ENCODE assay signal across 19 cellular contexts in the genomic region with DNA sequence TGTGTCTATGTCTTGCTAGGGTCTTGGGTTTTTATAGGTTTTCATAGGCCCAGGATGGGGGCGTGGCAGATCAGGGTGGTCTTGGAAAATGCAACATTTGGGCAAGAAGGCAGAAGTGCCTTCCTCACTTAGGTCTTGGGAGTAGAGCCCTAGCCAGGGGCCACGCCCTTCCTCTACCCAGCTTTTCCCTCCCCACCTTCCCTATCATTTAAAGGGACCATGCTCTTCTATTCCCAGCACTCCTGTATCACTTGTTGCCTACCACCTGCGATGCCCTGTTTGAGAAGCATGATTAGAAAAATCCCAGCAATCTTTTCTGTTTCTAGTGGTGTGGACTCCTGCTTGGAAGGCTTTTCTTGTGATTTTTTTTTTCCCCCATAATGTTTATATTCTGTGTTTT.
DNase-seq lines count a peak whose midpoint lies in the region; ATAC-seq and TF ChIP-seq lines count a peak whose summit lies in the region.
"Had no signal": no experiment of that assay in that cellular context is flagged by ENCODE, and none has a peak within 500 bp of the region (broad histone marks: within the 10 kb centered on the region; RNA-seq: fewer than 3 reads in every experiment).

No MANE protein-coding gene starts in this region.

- H3K4me1 Mint-ChIP-seq in T-helper 1 cell treated with Interleukin-12 subunit alpha and Interleukin-12 subunit beta and Interleukin-4 antibody, amounts not matched to agents 30 μg/mL and 1 μg/mL, for 36 hours (ENCODE audit: low read depth) = peaks cover 89% of the 10 kb centered on the region
- peaks cover 98% of the 10 kb centered on the region for H3K4me1 Mint-ChIP-seq in CD4-positive, alpha-beta T cell (ENCODE audit: low read depth)
- peaks cover 97% of the 10 kb centered on the region for H3K4me1 Mint-ChIP-seq in activated naive CD8-positive, alpha-beta T cell treated with anti-CD3 and anti-CD28 coated beads, Interleukin-2, amount 50 U/mL, for 24 hours
- H3K4me1 Mint-ChIP-seq in natural killer cell = peaks cover 92 to 95% of the 10 kb centered on the region in 2 donors

- DNase-seq in T-helper 1 cell (no peak), natural killer cell (no peak), dorsolateral prefrontal cortex (no peak), NCI-H1105 treated with DMSO at 0.1 percent for 48 hours (lab: John Stamatoyannopoulos, UW) (no peak), NCI-H1092 treated with DMSO at 0.1 percent for 48 hours (lab: John Stamatoyannopoulos, UW) (no peak)
- DNase-seq in CD4-positive, alpha-beta T cell = no peak
- no peak for DNase-seq in activated naive CD8-positive, alpha-beta T cell treated with anti-CD3 and anti-CD28 coated beads, Interleukin-2, amount 50 U/mL, for 24 hours
- DNase-seq: activated CD8-positive, alpha-beta memory T cell treated with anti-CD3 and anti-CD28 coated beads for 24 hours; activated effector memory CD4-positive, alpha-beta T cell treated with anti-CD3 and anti-CD28 coated beads, Interleukin-2, amount 50 U/mL, for 16 hours; GM23248; immature natural killer cell; Karpas-422; NCI-H1048; NCI-H2107; NCI-H526 treated with DMSO at 0.1 percent for 48 hours; stimulated activated CD4-positive, alpha-beta T cell treated with anti-CD3 and anti-CD28 coated beads, Interleukin-12 subunit alpha, Interleukin-12 subunit beta, amount 100 ng/mL, for 4 hours had no signal

- no peaks in the 10 kb centered on the region for H3K27me3 ChIP-seq in CD4-positive, alpha-beta T cell (ENCODE audit: control insufficient read depth, insufficient read depth, low read length)
- H3K27me3 ChIP-seq in dorsolateral prefrontal cortex = no peaks in the 10 kb centered on the region
- H3K27me3 ChIP-seq: thyroid gland had no signal

- no peaks in the 10 kb centered on the region for H3K9me3 ChIP-seq in CD4-positive, alpha-beta T cell (ENCODE audit: control insufficient read depth, low read length)
- H3K9me3 ChIP-seq: thyroid gland had no signal

- H3K4me3 Mint-ChIP-seq in T-helper 1 cell treated with Interleukin-12 subunit alpha and Interleukin-12 subunit beta and Interleukin-4 antibody, amounts not matched to agents 30 μg/mL and 1 μg/mL, for 36 hours = no peak overlapping the region
- H3K4me3 Mint-ChIP-seq in CD4-positive, alpha-beta T cell = no peak overlapping the region
- H3K4me3 Mint-ChIP-seq in activated naive CD8-positive, alpha-beta T cell treated with anti-CD3 and anti-CD28 coated beads, Interleukin-2, amount 50 U/mL, for 24 hours = no peak overlapping the region
- no peak overlapping the region for H3K4me3 Mint-ChIP-seq in natural killer cell
- H3K4me3 Mint-ChIP-seq: immature natural killer cell had no signal

- intact Hi-C loops in CD4-positive, alpha-beta T cell (cut with DNase I, micrococcal nuclease) = no loop called here
- intact Hi-C loops in natural killer cell (cut with micrococcal nuclease) (no loop called here), dorsolateral prefrontal cortex (cut with DNase I) (loop anchor here in 1 of 2 donors (5.0 kb wide), 1 partner anchor 109 kb away; no protein-coding TSS in a partner anchor)

- TF ChIP-seq CTCF in CD4-positive, alpha-beta T cell (IDR thresholded peaks at IDR 0.05) = no peak
- TF ChIP-seq CTCF in natural killer cell (IDR thresholded peaks at IDR 0.05) = no peak
- no peak for TF ChIP-seq CTCF in dorsolateral prefrontal cortex (IDR thresholded peaks at IDR 0.05 in 54 of 56, conservative IDR thresholded peaks at IDR 0.05 in 2 of 56; ENCODE audit: low read depth in 1 of 56, partially characterized antibody in 56 of 56)

- H3K9me3 Mint-ChIP-seq in T-helper 1 cell treated with Interleukin-12 subunit alpha and Interleukin-12 subunit beta and Interleukin-4 antibody, amounts not matched to agents 30 μg/mL and 1 μg/mL, for 36 hours = peaks cover 6% of the 10 kb centered on the region
- H3K9me3 Mint-ChIP-seq in CD4-positive, alpha-beta T cell = no peaks in the 10 kb centered on the region
- peaks cover 10% of the 10 kb centered on the region for H3K9me3 Mint-ChIP-seq in activated naive CD8-positive, alpha-beta T cell treated with anti-CD3 and anti-CD28 coated beads, Interleukin-2, amount 50 U/mL, for 24 hours
- no peaks in the 10 kb centered on the region for H3K9me3 Mint-ChIP-seq in natural killer cell
- H3K9me3 Mint-ChIP-seq: immature natural killer cell had no signal

- peak overlapping the region; percentile 62 for H3K27ac Mint-ChIP-seq in T-helper 1 cell treated with Interleukin-12 subunit alpha and Interleukin-12 subunit beta and Interleukin-4 antibody, amounts not matched to agents 30 μg/mL and 1 μg/mL, for 36 hours
- H3K27ac Mint-ChIP-seq in CD4-positive, alpha-beta T cell = peak overlapping the region; percentile 60
- H3K27ac Mint-ChIP-seq in activated naive CD8-positive, alpha-beta T cell treated with anti-CD3 and anti-CD28 coated beads, Interleukin-2, amount 50 U/mL, for 24 hours = peak overlapping the region; percentile 54
- peak overlapping the region; percentile 68 to 88 for H3K27ac Mint-ChIP-seq in natural killer cell

- H3K4me3 ChIP-seq in dorsolateral prefrontal cortex = no peak overlapping the region
- H3K4me3 ChIP-seq: GM23248, thyroid gland had no signal

- H3K36me3 Mint-ChIP-seq in T-helper 1 cell treated with Interleukin-12 subunit alpha and Interleukin-12 subunit beta and Interleukin-4 antibody, amounts not matched to agents 30 μg/mL and 1 μg/mL, for 36 hours (ENCODE audit: low read depth) = peaks cover 12% of the 10 kb centered on the region
- H3K36me3 Mint-ChIP-seq in CD4-positive, alpha-beta T cell (ENCODE audit: low read depth) = no peaks in the 10 kb centered on the region
- peaks cover 22% of the 10 kb centered on the region for H3K36me3 Mint-ChIP-seq in activated naive CD8-positive, alpha-beta T cell treated with anti-CD3 and anti-CD28 coated beads, Interleukin-2, amount 50 U/mL, for 24 hours (ENCODE audit: low read depth)
- no peaks in the 10 kb centered on the region for H3K36me3 Mint-ChIP-seq in natural killer cell
- H3K36me3 Mint-ChIP-seq: immature natural killer cell had no signal

- no peaks in the 10 kb centered on the region for H3K27me3 Mint-ChIP-seq in T-helper 1 cell treated with Interleukin-12 subunit alpha and Interleukin-12 subunit beta and Interleukin-4 antibody, amounts not matched to agents 30 μg/mL and 1 μg/mL, for 36 hours (ENCODE audit: low read depth)
- no peaks in the 10 kb centered on the region for H3K27me3 Mint-ChIP-seq in CD4-positive, alpha-beta T cell
- H3K27me3 Mint-ChIP-seq in activated naive CD8-positive, alpha-beta T cell treated with anti-CD3 and anti-CD28 coated beads, Interleukin-2, amount 50 U/mL, for 24 hours = no peaks in the 10 kb centered on the region
- H3K27me3 Mint-ChIP-seq in natural killer cell (ENCODE audit: low read depth in 2 of 2) = no peaks in the 10 kb centered on the region

- CTCF ChIA-PET in CD4-positive, alpha-beta T cell (lab: Charles Lee) = no interaction called here

- no peak for ATAC-seq in CD4-positive, alpha-beta T cell (ENCODE audit: poor library complexity)
- no peak for ATAC-seq in activated naive CD8-positive, alpha-beta T cell treated with anti-CD3 and anti-CD28 coated beads, Interleukin-2, amount 50 U/mL, for 24 hours
- no peak for ATAC-seq in natural killer cell

- POLR2A ChIA-PET in CD4-positive, alpha-beta T cell (lab: Charles Lee) = no interaction called here

- no peak overlapping the region for H3K27ac ChIP-seq in CD4-positive, alpha-beta T cell (ENCODE audit: low read depth, low read length)
- H3K27ac ChIP-seq in dorsolateral prefrontal cortex = no peak overlapping the region
- H3K27ac ChIP-seq: 22Rv1, GM23248, thyroid gland had no signal
